In genomic region chr17:81242421-81243332, GRCh38 we compare ENCODE assay signal across 2 cellular contexts.
A peak's percentile ranks its signal among the peaks of the same experiment; 100 is the strongest.
TF ChIP-seq lines count a peak whose summit lies in the region.

No MANE protein-coding gene starts in this region.

TF ChIP-seq in PFSK-1, 5 proteins besides CTCF, POLR2A, EP300 and RAD21:
- TF ChIP-seq TAF1 (IDR thresholded peaks at IDR 0.05; ENCODE audit: borderline replicate concordance, insufficient read depth, low read length) = no peak
- TF ChIP-seq FOXP2 (optimal IDR thresholded peaks at IDR 0.05; ENCODE audit: borderline replicate concordance, extremely low read depth, extremely low read length, insufficient read depth) = no peak
- 0 out of 2 replicates have a peak, but pooled peaks have one; percentile 19 for TF ChIP-seq POLR2AphosphoS5 (IDR thresholded peaks at IDR 0.05; ENCODE audit: low read depth, low read length)
- no peak for TF ChIP-seq SIN3A (IDR thresholded peaks at IDR 0.05; ENCODE audit: borderline replicate concordance, insufficient read depth, low read length)
- peak in 1 of 2 experiments; percentile 66; a peak in 2 of 4 replicates for TF ChIP-seq REST (IDR thresholded peaks at IDR 0.05; ENCODE audit: insufficient read depth in 1 of 2, low read depth in 2 of 2, low read length in 2 of 2)

TF ChIP-seq in H1, 55 proteins besides CTCF, POLR2A, EP300 and RAD21:
- 0 out of 2 replicates have a peak, but pooled peaks have one; percentile 43 for TF ChIP-seq POLR2AphosphoS5 (IDR thresholded peaks at IDR 0.05; ENCODE audit: low read depth, low read length)
- TF ChIP-seq TAF1 (IDR thresholded peaks at IDR 0.05; ENCODE audit: low read depth, low read length) = no peak
